19 cellular contexts compared by ENCODE assay signal in the genomic region with DNA sequence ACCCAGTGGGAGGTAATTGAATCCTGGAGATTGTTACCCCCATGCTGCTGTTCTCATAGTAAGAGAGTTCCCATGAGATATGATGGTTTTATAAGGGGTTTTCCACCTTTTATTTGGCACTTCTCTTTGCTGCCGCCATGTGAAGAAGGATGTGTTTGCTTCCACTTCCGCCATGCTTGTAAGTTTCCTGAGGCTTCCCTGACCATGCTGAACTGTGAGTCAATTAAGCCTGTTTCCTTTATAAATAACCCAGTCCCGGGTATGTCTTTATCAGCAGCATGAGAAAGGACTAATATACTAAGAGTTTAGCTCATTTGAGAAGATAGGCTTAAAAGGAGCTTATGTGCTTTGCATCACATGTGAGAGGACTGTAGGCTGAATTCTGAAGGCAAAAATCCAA. TPM values are rescaled to one million over a fixed set of nuclear protein-coding genes. Genes with fewer than 3 reads are reported as not detected.
A peak's percentile ranks its signal among the peaks of the same experiment; 100 is the strongest.
DNase-seq lines count a peak whose midpoint lies in the region; ATAC-seq, FAIRE-seq and TF ChIP-seq lines count a peak whose summit lies in the region.
"Had no signal": no experiment of that assay in that cellular context is flagged by ENCODE, and none has a peak within 500 bp of the region (broad histone marks: within the 10 kb centered on the region; RNA-seq: fewer than 3 reads in every experiment).

No MANE protein-coding gene starts in this region.

- H3F3A ChIP-seq in PC-3 (ENCODE audit: low read length, unreplicated experiment) = no peaks in the 10 kb centered on the region

- FAIRE-seq in astrocyte (lab: Jason Lieb, UNC) = no peak
- FAIRE-seq: A549, GM12891 had no signal

- H3K27ac Mint-ChIP-seq in MCF 10A (ENCODE audit: low read depth, unreplicated experiment) (peak overlapping the region; percentile 40), astrocyte (ENCODE audit: unreplicated experiment) (peak overlapping the region; percentile 66)
- H3K27ac Mint-ChIP-seq: GM23338 had no signal

- H2AFZ ChIP-seq in astrocyte (ENCODE audit: low read depth, low read length) = no peak overlapping the region
- H2AFZ ChIP-seq in PC-3 (ENCODE audit: low read length) = no peak overlapping the region
- H2AFZ ChIP-seq: GM23338 had no signal

- H3K36me3 Mint-ChIP-seq in MCF 10A (ENCODE audit: insufficient read depth, unreplicated experiment) (peaks cover 72% of the 10 kb centered on the region), astrocyte (ENCODE audit: low read depth, unreplicated experiment) (peaks cover 9% of the 10 kb centered on the region)

- H3K4me1 ChIP-seq in breast epithelium (no peaks in the 10 kb centered on the region), astrocyte (ENCODE audit: insufficient read depth, low read length) (peaks cover 17% of the 10 kb centered on the region), PC-3 (ENCODE audit: insufficient read depth, low read length) (peaks cover 18% of the 10 kb centered on the region)

- TF ChIP-seq CTCF in MCF 10A (IDR thresholded peaks at IDR 0.05; ENCODE audit: unreplicated experiment) = no peak
- TF ChIP-seq CTCF in breast epithelium (IDR thresholded peaks at IDR 0.05) = no peak
- no peak for TF ChIP-seq CTCF in astrocyte (IDR thresholded peaks at IDR 0.05; ENCODE audit: insufficient read depth, low read depth, low read length)
- TF ChIP-seq CTCF in PC-3 (conservative IDR thresholded peaks at IDR 0.05; ENCODE audit: low read depth, low read length) = no peak

- TF ChIP-seq POLR2A in breast epithelium (IDR thresholded peaks at IDR 0.05) = no peak

- no peaks in the 10 kb centered on the region for H3K27me3 ChIP-seq in breast epithelium
- no peaks in the 10 kb centered on the region for H3K27me3 ChIP-seq in astrocyte (ENCODE audit: insufficient read depth, low read length)
- no peaks in the 10 kb centered on the region for H3K27me3 ChIP-seq in PC-3 (ENCODE audit: low read length)
- H3K27me3 ChIP-seq: MG63 had no signal

- intact Hi-C loops in MCF 10A (cut with micrococcal nuclease) = loop anchor here (10.0 kb wide), 1 partner anchor 106 kb away; no protein-coding TSS in a partner anchor
- intact Hi-C loops in breast epithelium (cut with DNase I; ENCODE audit: low total_unique reads) = no loop called here
- intact Hi-C loops in PC-3 (cut with micrococcal nuclease) = no loop called here

- H3K27ac ChIP-seq in breast epithelium (no peak overlapping the region), astrocyte (ENCODE audit: low read depth, low read length) (peak overlapping the region; percentile 17), substantia nigra (ENCODE audit: low read depth, low read length, poor library complexity, severe bottlenecking) (peak overlapping the region; percentile 30), PC-3 (ENCODE audit: low read length) (no peak overlapping the region)

- H3K27me3 Mint-ChIP-seq in MCF 10A (ENCODE audit: insufficient read depth, unreplicated experiment) (no peaks in the 10 kb centered on the region), astrocyte (ENCODE audit: low read depth, unreplicated experiment) (no peaks in the 10 kb centered on the region)

- H3K9ac ChIP-seq in astrocyte (ENCODE audit: low read length) (no peak overlapping the region), PC-3 (ENCODE audit: low read length) (no peak overlapping the region)

- POLR2A ChIA-PET in MCF 10A (lab: Yijun Ruan, JAX) (interaction anchor here (0.9 to 2.9 kb wide), 6 partner anchors 10 to 106 kb away, joined by 3 to 11 read pairs (median 7); a partner anchor contains a TSS), PC-3 (lab: Charles Lee; ENCODE audit: unreplicated experiment) (no interaction called here)

- H3K9me3 Mint-ChIP-seq in MCF 10A (ENCODE audit: unreplicated experiment) (no peaks in the 10 kb centered on the region), astrocyte (ENCODE audit: unreplicated experiment) (no peaks in the 10 kb centered on the region)
- H3K9me3 Mint-ChIP-seq: CD14-positive monocyte, GM23338 had no signal

- H3K4me3 Mint-ChIP-seq in MCF 10A (ENCODE audit: unreplicated experiment) (no peak overlapping the region), astrocyte (ENCODE audit: unreplicated experiment) (no peak overlapping the region)
- H3K4me3 Mint-ChIP-seq: CD14-positive monocyte, GM23338 had no signal

- H3K9me2 ChIP-seq in PC-3 (replicated peaks; ENCODE audit: low read length) = no peaks in the 10 kb centered on the region

- no peaks in the 10 kb centered on the region for H3K9me3 ChIP-seq in breast epithelium
- no peaks in the 10 kb centered on the region for H3K9me3 ChIP-seq in astrocyte (ENCODE audit: insufficient read depth, low read depth, low read length)
- H3K9me3 ChIP-seq in PC-3 (ENCODE audit: low read length) = no peaks in the 10 kb centered on the region
- H3K9me3 ChIP-seq: A549, MG63 had no signal

- CTCF ChIA-PET in MCF 10A (lab: Yijun Ruan, JAX) = interaction anchor here (1.0 to 1.8 kb wide), 6 partner anchors 9 to 115 kb away, joined by 3 to 6 read pairs (median 3); no protein-coding TSS in a partner anchor
- CTCF ChIA-PET in PC-3 (lab: Charles Lee) = no interaction called here

- no peak for DNase-seq in MCF 10A (ENCODE audit: unreplicated experiment)
- DNase-seq in breast epithelium (ENCODE audit: low spot score in 2 of 2) = no peak
- no peak for DNase-seq in astrocyte (ENCODE audit: low read depth)
- peak; percentile 68 to 91 for DNase-seq in lung microvascular endothelial cell (ENCODE audit: low read depth in 2 of 2)
- no peak for DNase-seq in substantia nigra (lab: John Stamatoyannopoulos, UW)
- no peak for DNase-seq in PC-3
- no peak for DNase-seq in stimulated activated CD4-positive, alpha-beta T cell treated with anti-CD3 and anti-CD28 coated beads, Interleukin-4, amount 100 ng/mL, for 4 hours
- DNase-seq in retina = no peak
- DNase-seq: DMS53, MG63, NCI-H1092 treated with DMSO at 0.1 percent for 48 hours, NCI-H1694, NCI-H69, SHP77 treated with DMSO at 0.1 percent for 48 hours had no signal

- H3K4me3 ChIP-seq in breast epithelium (no peak overlapping the region), astrocyte (ENCODE audit: insufficient read depth, low read depth, low read length) (no peak overlapping the region), PC-3 (ENCODE audit: low read length) (no peak overlapping the region)
- H3K4me3 ChIP-seq: A549, GM23338, MG63 had no signal

- H3K79me2 ChIP-seq in astrocyte (ENCODE audit: insufficient read depth, low read length) (peaks cover 4% of the 10 kb centered on the region), PC-3 (ENCODE audit: low read length) (no peaks in the 10 kb centered on the region)

- H4K20me1 ChIP-seq in astrocyte (ENCODE audit: insufficient read depth, low read length) (peaks cover 9% of the 10 kb centered on the region), PC-3 (ENCODE audit: low read length) (no peaks in the 10 kb centered on the region)

- peaks cover 5% of the 10 kb centered on the region for H3K36me3 ChIP-seq in breast epithelium
- peaks cover 25% of the 10 kb centered on the region for H3K36me3 ChIP-seq in astrocyte (ENCODE audit: insufficient read depth, low read length)
- peaks cover 27% of the 10 kb centered on the region for H3K36me3 ChIP-seq in PC-3 (ENCODE audit: low read depth, low read length)

- H3K4me1 Mint-ChIP-seq in MCF 10A (ENCODE audit: insufficient read depth, unreplicated experiment) (peaks cover 30% of the 10 kb centered on the region), astrocyte (ENCODE audit: low read depth, unreplicated experiment) (peaks cover 13% of the 10 kb centered on the region)
- H3K4me1 Mint-ChIP-seq: CD14-positive monocyte had no signal

- BruUV-seq in MCF 10A (replicated peaks; lab: Mats Ljungman, UMichigan) = no TSS peak
- no TSS peak for BruUV-seq in PC-3 (replicated peaks; lab: Mats Ljungman, UMichigan)

- ATAC-seq in PC-3 = no peak
- ATAC-seq: A549, GM23338, Panc1 had no signal

- H3K4me2 ChIP-seq in astrocyte (ENCODE audit: low read length) (peak overlapping the region; percentile 1), PC-3 (ENCODE audit: low read length) (no peak overlapping the region)
- H3K4me2 ChIP-seq: A549, GM23338 had no signal

RNA-seq across cellular contexts. Expression of a gene that starts 29.3 kb away (rescaled TPM):
- total RNA-seq in MCF 10A (2022) = 75.7 and 80.0 TPM in 2 replicates
- total RNA-seq in breast epithelium = 100 to 1,000 TPM; 119 to 148 (median 120) TPM
- 96.1 and 98.0 TPM in 2 replicates for total RNA-seq in astrocyte
- 42.9 and 67.1 TPM in 2 replicates for total RNA-seq in lung microvascular endothelial cell
- total RNA-seq in PC-3 (2014; rRNA removed) = 61.1 and 66.1 TPM in 2 replicates

RNA-seq across cellular contexts. Expression of a gene that starts 45.1 kb away (rescaled TPM):
- 133 and 156 TPM in 2 replicates for total RNA-seq in MCF 10A (2022)
- total RNA-seq in breast epithelium = 100 to 1,000 TPM; 116 to 183 (median 124) TPM
- 140 and 165 TPM in 2 replicates for total RNA-seq in astrocyte
- 53.6 and 100 TPM in 2 replicates for total RNA-seq in lung microvascular endothelial cell
- 72.4 and 91.7 TPM in 2 replicates for total RNA-seq in PC-3 (2014; rRNA removed)

RNA-seq across cellular contexts. Expression of a gene that starts 46.3 kb away (rescaled TPM):
- total RNA-seq in MCF 10A (2022) (17.4 and 19.2 TPM in 2 replicates), breast epithelium (10 to 100 TPM; 16.0 to 26.2 (median 23.6) TPM), astrocyte (16.3 and 16.6 TPM in 2 replicates), lung microvascular endothelial cell (9.4 and 12.1 TPM in 2 replicates), PC-3 (2014; rRNA removed) (12.8 and 13.4 TPM in 2 replicates)

Comparison
In these comparisons a context has a peak if more than half of its experiments do, and no peak if none do; other contexts are left out.
1. DNase-seq: peak in lung microvascular endothelial cell (2 of 2); none in MCF 10A (single experiment), breast epithelium (0 of 2), astrocyte (single experiment), substantia nigra (0 of 49), PC-3 (single experiment), stimulated activated CD4-positive, alpha-beta T cell treated with anti-CD3 and anti-CD28 coated beads, Interleukin-4, amount 100 ng/mL, for 4 hours (0 of 2) and retina (single experiment).
2. H3K27ac ChIP-seq: peak in astrocyte (single experiment) and substantia nigra (single experiment); none in breast epithelium (0 of 2) and PC-3 (single experiment).